14 cellular contexts compared by ENCODE assay signal in genomic region chr17:63358111-63358839, GRCh38.
DNase-seq lines count a peak whose midpoint lies in the region; ATAC-seq and TF ChIP-seq lines count a peak whose summit lies in the region.
"Had no signal": no experiment of that assay in that cellular context is flagged by ENCODE, and none has a peak within 500 bp of the region (broad histone marks: within the 10 kb centered on the region; RNA-seq: fewer than 3 reads in every experiment).

No MANE protein-coding gene starts in this region.

- no peak for TF ChIP-seq CTCF in AG10803 (conservative IDR thresholded peaks at IDR 0.05; ENCODE audit: low read length)

- DNase-seq in AG10803 (ENCODE audit: low read depth) = peak; percentile 96
- DNase-seq in NCI-H226 = peak; percentile 54
- peak; percentile 62 for DNase-seq in dedifferentiated amniotic fluid mesenchymal stem cell (ENCODE audit: extremely low spot score)
- peak; percentile 65 for DNase-seq in myocyte (ENCODE audit: low read depth)
- DNase-seq in NCI-H524 (lab: John Stamatoyannopoulos, UW) = no peak
- no peak for DNase-seq in pons (ENCODE audit: low spot score)
- no peak for DNase-seq in hypothalamus (lab: John Stamatoyannopoulos, UW)
- DNase-seq: aorta; CD4-positive, CD25-positive, alpha-beta regulatory T cell; NCI-H1105 treated with DMSO at 0.1 percent for 48 hours; spleen; stimulated activated CD8-positive, alpha-beta memory T cell treated with anti-CD3 and anti-CD28 coated beads, Interleukin-4, amount 100 ng/mL, for 48 hours had no signal

- no peak for ATAC-seq in HG03520 (IDR thresholded peaks at IDR 0.05; ENCODE audit: unreplicated experiment)

- H3K4me3 ChIP-seq in AG10803 (ENCODE audit: low read length) = no peak overlapping the region
- H3K4me3 ChIP-seq: HAP-1, spleen had no signal

Comparison
In these comparisons a context has a peak if more than half of its experiments do, and no peak if none do; other contexts are left out.
1. DNase-seq: peak in AG10803 (single experiment), NCI-H226 (single experiment), dedifferentiated amniotic fluid mesenchymal stem cell (single experiment) and myocyte (single experiment); none in NCI-H524 (0 of 2), pons (single experiment) and hypothalamus (0 of 51).